8 cellular contexts compared by ENCODE assay signal in the genomic region with DNA sequence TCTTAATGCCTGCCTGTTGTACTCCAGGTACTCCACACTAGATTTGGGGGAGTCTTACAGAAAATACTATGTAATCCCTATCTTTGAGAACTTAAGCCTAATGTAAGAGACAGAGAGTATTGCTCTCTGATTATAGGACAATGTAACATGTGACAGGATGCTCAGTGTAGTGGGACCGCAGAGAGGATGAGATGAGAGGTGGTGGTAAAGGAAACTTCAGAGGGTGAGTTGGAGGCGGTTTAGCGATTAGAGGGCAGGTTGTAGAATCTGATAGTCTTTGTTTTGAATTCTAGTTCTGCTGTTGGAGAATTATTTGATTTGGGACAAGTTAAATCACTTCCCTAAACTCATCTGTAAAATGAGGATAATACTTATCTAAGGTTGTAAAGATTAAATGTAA.
A peak's percentile ranks its signal among the peaks of the same experiment; 100 is the strongest.
DNase-seq lines count a peak whose midpoint lies in the region; ATAC-seq and TF ChIP-seq lines count a peak whose summit lies in the region.
"Had no signal": no experiment of that assay in that cellular context is flagged by ENCODE, and none has a peak within 500 bp of the region (broad histone marks: within the 10 kb centered on the region; RNA-seq: fewer than 3 reads in every experiment).

No MANE protein-coding gene starts in this region.

- DNase-seq in activated CD4-positive, alpha-beta T cell treated with anti-CD3 and anti-CD28 coated beads for 48 hours, result peak; percentile 58
- peak in 2 of 3 experiments; percentile 14 to 15 for DNase-seq in stimulated activated CD4-positive, alpha-beta T cell treated with anti-CD3 and anti-CD28 coated beads, TNF-alpha, amount 100 ng/mL, for 4 hours (ENCODE audit: low read depth in 3 of 3)
- DNase-seq in DMS 273 treated with DMSO at 0.1 percent for 48 hours (lab: John Stamatoyannopoulos, UW), result no peak
- no peak for DNase-seq in OCI-M1 (lab: John Stamatoyannopoulos, UW)
- no peak for DNase-seq in foreskin fibroblast

- ATAC-seq in GM19351 (IDR thresholded peaks at IDR 0.05; ENCODE audit: unreplicated experiment) (peak; percentile 91), HG02943 (IDR thresholded peaks at IDR 0.05; ENCODE audit: low read depth, unreplicated experiment) (peak; percentile 75)
- ATAC-seq: HCT116 had no signal

- no peak overlapping the region for H3K4me3 ChIP-seq in foreskin fibroblast (ENCODE audit: low read depth in 1 of 2, low read length in 2 of 2)

- TF ChIP-seq CTCF in foreskin fibroblast (IDR thresholded peaks at IDR 0.05; ENCODE audit: low read depth, low read length), result no peak

Comparison
In these comparisons a context has a peak if more than half of its experiments do, and no peak if none do; other contexts are left out.
1. DNase-seq: peak in activated CD4-positive, alpha-beta T cell treated with anti-CD3 and anti-CD28 coated beads for 48 hours (single experiment) and stimulated activated CD4-positive, alpha-beta T cell treated with anti-CD3 and anti-CD28 coated beads, TNF-alpha, amount 100 ng/mL, for 4 hours (2 of 3); none in DMS 273 treated with DMSO at 0.1 percent for 48 hours (single experiment), OCI-M1 (single experiment) and foreskin fibroblast (0 of 2).